ENCODE assay signal across 8 cellular contexts in the genomic region with DNA sequence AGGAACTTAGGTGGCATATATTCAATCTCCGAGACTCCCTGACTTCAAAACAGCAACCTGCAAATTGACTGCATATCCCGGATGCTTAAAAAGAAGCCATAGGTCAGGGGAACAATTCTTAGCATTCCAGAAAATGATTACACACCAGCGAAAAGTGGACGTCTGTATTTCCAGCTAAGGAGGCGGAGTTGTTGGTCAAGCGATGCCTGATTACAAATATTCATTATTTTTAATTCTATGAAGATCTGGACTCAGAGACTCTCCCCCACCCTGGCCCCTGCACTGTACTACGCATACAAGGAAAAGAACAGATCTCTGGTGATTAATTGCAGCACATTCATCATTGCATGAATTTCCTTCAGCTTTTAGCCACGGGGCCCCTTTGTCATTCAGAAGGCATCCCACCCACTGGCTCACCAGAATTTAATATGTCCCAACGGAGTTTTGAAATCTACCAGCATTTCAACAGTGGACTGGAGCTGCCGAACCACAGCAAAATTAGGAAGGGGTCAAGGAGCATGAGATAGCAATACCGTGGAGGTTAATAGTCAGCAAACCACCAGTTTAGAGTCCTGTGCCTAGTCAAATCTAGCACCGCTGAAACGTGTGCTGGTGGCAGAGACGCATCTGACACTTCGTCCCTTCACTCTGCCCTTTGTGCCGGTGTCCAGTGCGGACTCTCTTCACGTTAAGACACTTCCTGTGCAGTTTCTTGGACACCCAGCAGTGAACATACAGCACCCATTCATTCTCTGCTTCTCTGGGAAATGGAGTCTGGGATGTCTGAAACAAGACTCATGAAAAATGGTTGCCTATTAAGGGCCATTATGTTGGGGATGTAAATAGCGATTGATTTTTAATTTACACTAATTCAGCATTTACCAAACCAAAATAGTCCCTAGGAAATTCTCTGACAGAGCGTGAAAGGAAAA. TPM values are rescaled to one million over a fixed set of nuclear protein-coding genes. Genes with fewer than 3 reads are reported as not detected.
DNase-seq lines count a peak whose midpoint lies in the region; ATAC-seq, FAIRE-seq and TF ChIP-seq lines count a peak whose summit lies in the region.
"Not testable (repeated sequence)": the region's sequence is repeated elsewhere in the genome, so short reads cannot be mapped to it uniquely, and the experiment has no call there.

No MANE protein-coding gene starts in this region.

- H3K4me2 ChIP-seq in HepG2 (ENCODE audit: low read depth, low read length) (peak overlapping the region; percentile 49), trophoblast cell (ENCODE audit: low read length) (peak overlapping the region; percentile 42)

- H3K23ac ChIP-seq in trophoblast cell (ENCODE audit: low read length) = not testable (repeated sequence)

- not testable (repeated sequence) for H3K18ac ChIP-seq in trophoblast cell (ENCODE audit: low read length)

- DNase-seq in CD1c-positive myeloid dendritic cell (ENCODE audit: extremely low spot score) (peak; percentile 5), adipocyte (ENCODE audit: low read depth) (peak; percentile 70), ecto neural progenitor cell (ENCODE audit: low spot score) (peak; percentile 34), HepG2 (ENCODE audit: low spot score) (peak; percentile 43), trophoblast cell (peak in 1 of 2 donors; percentile 74)
- DNase-seq in tibial artery = not testable (repeated sequence)

- not testable (repeated sequence) for TF ChIP-seq EP300 in gastroesophageal sphincter (IDR thresholded peaks at IDR 0.05); HepG2 (IDR thresholded peaks at IDR 0.05; ENCODE audit: low read depth in 2 of 2, low read length in 2 of 2); HepG2 (CRISPR knock-in tag; IDR thresholded peaks at IDR 0.05; ENCODE audit: borderline replicate concordance)

- 32 to 39% methylated on average over 6 to 11 of the region's 20 CpGs for WGBS in gastroesophageal sphincter (ENCODE audit: low coverage in 1 of 2), 2 donors
- 29% methylated on average over 15 of the region's 20 CpGs for WGBS in HepG2 (ENCODE audit: low lambda C conversion rate)
- WGBS in trophoblast cell (ENCODE audit: extremely low coverage, insufficient coverage, insufficient read length) = no CpG with 5 or more reads among the region's 20 CpGs

- FAIRE-seq in HepG2 (lab: Jason Lieb, UNC) = peak; percentile 42

- POLR2A ChIA-PET in HepG2 (lab: Yijun Ruan, JAX) = not testable (repeated sequence)

- H4K20me1 ChIP-seq in HepG2 (ENCODE audit: insufficient read depth, low read length) = not testable (repeated sequence)

- intact Hi-C loops in HepG2 (cut with micrococcal nuclease; ENCODE audit: unreplicated experiment) = not testable (repeated sequence)
- intact Hi-C loops in tibial artery (cut with DNase I; ENCODE audit: low total_unique reads) = loop anchor here (10.0 kb wide), 1 partner anchor 53 kb away; no protein-coding TSS in a partner anchor

- CTCF ChIA-PET in HepG2 (lab: Yijun Ruan, JAX; ENCODE audit: low intra/inter-chr PET ratio, low total read pairs) = not testable (repeated sequence)

- H3K9me3 ChIP-seq in HUES48 (ENCODE audit: control insufficient read depth, insufficient read depth, low read length); adipocyte (ENCODE audit: control insufficient read depth, low read length); gastroesophageal sphincter; HepG2 (ENCODE audit: low read length); trophoblast cell (ENCODE audit: insufficient read depth, low read depth, low read length); tibial artery: not testable (repeated sequence)

- peak overlapping the region; percentile 90 for H2BK120ac ChIP-seq in trophoblast cell (ENCODE audit: insufficient read depth, low read length, poor library complexity)

- TF ChIP-seq POLR2A in gastroesophageal sphincter (IDR thresholded peaks at IDR 0.05); HepG2 (IDR thresholded peaks at IDR 0.05; ENCODE audit: insufficient read depth in 1 of 2, low read depth in 2 of 2, low read length in 2 of 2): not testable (repeated sequence)

- H4K91ac ChIP-seq in trophoblast cell (ENCODE audit: low read depth, low read length) = peak overlapping the region; percentile 84

- not testable (repeated sequence) for H3K79me2 ChIP-seq in HepG2 (ENCODE audit: insufficient read depth, low read length); trophoblast cell (ENCODE audit: control insufficient read depth, insufficient read depth, low read length, poor library complexity)

- peak overlapping the region; percentile 87 for H3K27ac ChIP-seq in HUES48 (ENCODE audit: low read depth, low read length)
- peak overlapping the region; percentile 48 to 83 (median 80) for H3K27ac ChIP-seq in gastroesophageal sphincter
- peak overlapping the region; percentile 7 for H3K27ac ChIP-seq in HepG2 (ENCODE audit: extremely low read length, insufficient read depth, low read length)
- H3K27ac ChIP-seq in trophoblast cell (ENCODE audit: low read depth, low read length) = peak overlapping the region; percentile 57
- peak overlapping the region; percentile 60 to 69 for H3K27ac ChIP-seq in tibial artery

- not testable (repeated sequence) for H2AK5ac ChIP-seq in trophoblast cell (ENCODE audit: low read length)

- peaks cover 17% of the 10 kb centered on the region for H3K79me1 ChIP-seq in trophoblast cell (ENCODE audit: low read length)

- H3K4ac ChIP-seq in trophoblast cell (ENCODE audit: low read depth, low read length) = peak overlapping the region; percentile 10

- not testable (repeated sequence) for H3K36me3 ChIP-seq in HUES48 (ENCODE audit: control insufficient read depth, insufficient read depth, low read length); adipocyte (ENCODE audit: control insufficient read depth, insufficient read depth, low read length, severe bottlenecking); gastroesophageal sphincter; HepG2 (replicated peaks in 1 of 2; ENCODE audit: control insufficient read depth in 1 of 2, insufficient read depth in 2 of 2, low read length in 2 of 2); trophoblast cell (ENCODE audit: control insufficient read depth in 1 of 2, insufficient read depth in 2 of 2, low read length in 2 of 2); tibial artery

- peaks cover 37% of the 10 kb centered on the region for H3K4me1 ChIP-seq in HUES48 (ENCODE audit: control insufficient read depth, insufficient read depth, low read length)
- H3K4me1 ChIP-seq in adipocyte (ENCODE audit: control insufficient read depth, insufficient read depth, low read length) = peaks cover 50% of the 10 kb centered on the region
- H3K4me1 ChIP-seq in gastroesophageal sphincter = peaks cover 18 to 100% (median 32%) of the 10 kb centered on the region in 3 donors
- H3K4me1 ChIP-seq in HepG2 (ENCODE audit: insufficient read depth, low read length) = peaks cover 43% of the 10 kb centered on the region
- H3K4me1 ChIP-seq in trophoblast cell (ENCODE audit: control insufficient read depth in 1 of 2, insufficient read depth in 2 of 2, low read length in 2 of 2) = peaks cover 23 to 27% of the 10 kb centered on the region in 2 experiments
- H3K4me1 ChIP-seq in tibial artery = peaks cover 5 to 94% (median 55%) of the 10 kb centered on the region in 4 donors

- peak overlapping the region; percentile 88 for H2BK5ac ChIP-seq in trophoblast cell (ENCODE audit: low read depth, low read length, poor library complexity)

- ATAC-seq in gastroesophageal sphincter (peak; percentile 3), HepG2 (peak; percentile 65)

- not testable (repeated sequence) for H4K12ac ChIP-seq in trophoblast cell (ENCODE audit: low read depth, low read length)

- H2AFZ ChIP-seq in HepG2 (ENCODE audit: low read length); trophoblast cell (ENCODE audit: insufficient read depth, low read length, poor library complexity): not testable (repeated sequence)

- H3K9ac ChIP-seq in HUES48 (ENCODE audit: low read depth, low read length) = 0 out of 2 replicates have a peak overlapping the region, but pooled peaks have one; percentile 38
- peak overlapping the region; percentile 78 for H3K9ac ChIP-seq in adipocyte (ENCODE audit: low read length)
- not testable (repeated sequence) for H3K9ac ChIP-seq in HepG2 (ENCODE audit: insufficient read depth, low read depth, low read length); trophoblast cell (ENCODE audit: low read length)

- H4K8ac ChIP-seq in trophoblast cell (ENCODE audit: low read depth, low read length) = peak overlapping the region; percentile 84

- not testable (repeated sequence) for TF ChIP-seq CTCF in gastroesophageal sphincter (IDR thresholded peaks at IDR 0.05); HepG2 (CRISPR knock-in tag; IDR thresholded peaks at IDR 0.05); tibial artery (IDR thresholded peaks at IDR 0.05)

- TF ChIP-seq RAD21 in HepG2 (CRISPR knock-in tag; IDR thresholded peaks at IDR 0.05) = not testable (repeated sequence)

- H3K27me3 ChIP-seq in HUES48 (ENCODE audit: control insufficient read depth, insufficient read depth, low read length); adipocyte (replicated peaks; ENCODE audit: control insufficient read depth, insufficient read depth, low read length); gastroesophageal sphincter; HepG2 (ENCODE audit: control insufficient read depth in 1 of 2, insufficient read depth in 2 of 2, low read length in 2 of 2); trophoblast cell (ENCODE audit: insufficient read depth, low read length); tibial artery: not testable (repeated sequence)

- H3K14ac ChIP-seq in trophoblast cell (ENCODE audit: low read length) = peak overlapping the region; percentile 77

- not testable (repeated sequence) for BruUV-seq in HepG2 (replicated peaks; lab: Mats Ljungman, UMichigan)

- H2BK12ac ChIP-seq in trophoblast cell (ENCODE audit: low read length) = peak overlapping the region; percentile 77

- in situ Hi-C loops in HepG2 (cut with HindIII; ENCODE audit: extremely low pct_ligation_motif_present, low pct_unique_long_range_greater_than_20kb) = not testable (repeated sequence)

- peak overlapping the region; percentile 23; the same call in 1 of the 2 replicates for H3K4me3 ChIP-seq in HUES48 (ENCODE audit: low read depth, low read length)
- H3K4me3 ChIP-seq in adipocyte (ENCODE audit: low read length) = peak overlapping the region; percentile 57
- H3K4me3 ChIP-seq in gastroesophageal sphincter; trophoblast cell (ENCODE audit: low read depth, low read length); tibial artery: not testable (repeated sequence)
- peak overlapping the region in 1 of 3 experiments; percentile 16; a peak in 1 of 6 replicates for H3K4me3 ChIP-seq in HepG2 (replicated peaks in 1 of 3; ENCODE audit: insufficient read depth in 1 of 3, low read depth in 2 of 3, low read length in 3 of 3)

RNA-seq across cellular contexts. Expression of a gene that starts 46.8 kb away (rescaled TPM):
- 1,000 to 10,000 TPM in 2 of 4 donors, 100 to 1,000 TPM in 2; 585 to 1,262 (median 942) TPM for total RNA-seq in gastroesophageal sphincter
- total RNA-seq in HepG2 (2016; rRNA removed; fragmentation: Illumina TruSeq; extraction: Trizol) = 4.8 and 12.1 TPM in 2 replicates
- 0.97 and 1.0 TPM in 2 replicates for total RNA-seq in HepG2 (2016; cell fraction: cytosol; rRNA removed; fragmentation: Illumina TruSeq; extraction: Trizol; ENCODE audit: low read depth)
- 3.3 and 10.0 TPM in 2 replicates for total RNA-seq in HepG2 (2016; cell fraction: insoluble cytoplasmic fraction; rRNA removed; fragmentation: Illumina TruSeq; extraction: Trizol)
- total RNA-seq in HepG2 (2016; cell fraction: membrane; rRNA removed; fragmentation: Illumina TruSeq; extraction: Trizol) = 1.7 and 3.2 TPM in 2 replicates
- total RNA-seq in HepG2 (2016; cell fraction: nucleus; rRNA removed; fragmentation: Illumina TruSeq; extraction: Trizol) = 20.3 and 24.1 TPM in 2 replicates
- 3.8 and 3.9 TPM in 2 replicates for polyA plus RNA-seq in HepG2 (2011; rRNA removed)
- 2.1 and 2.3 TPM in 2 replicates for polyA plus RNA-seq in HepG2 (2011; cell fraction: cytosol; rRNA removed)
- 14.8 and 16.4 TPM in 2 replicates for polyA plus RNA-seq in HepG2 (2011; cell fraction: nucleus; rRNA removed)
- 4.0 and 4.8 TPM in 2 replicates for polyA plus RNA-seq in HepG2 (2012)
- polyA plus RNA-seq in HepG2 (2016; cell fraction: cytosol; fragmentation: Illumina TruSeq; extraction: Trizol; ENCODE audit: low read depth) = 0.19 and 0.84 TPM in 2 replicates
- polyA plus RNA-seq in HepG2 (2016; cell fraction: insoluble cytoplasmic fraction; fragmentation: Illumina TruSeq; extraction: Trizol; ENCODE audit: low read depth) = 2.5 and 3.2 TPM in 2 replicates
- 0.45 and 0.66 TPM in 2 replicates for polyA plus RNA-seq in HepG2 (2016; cell fraction: membrane; fragmentation: Illumina TruSeq; extraction: Trizol; ENCODE audit: low read depth)
- polyA plus RNA-seq in HepG2 (2016; cell fraction: nucleus; fragmentation: Illumina TruSeq; extraction: Trizol; ENCODE audit: insufficient read depth, low read depth) = 13.7 TPM in 2 replicates
- 7.7 and 11.4 TPM in 2 replicates for polyA minus RNA-seq in HepG2 (2011; rRNA and poly(A)+ RNA removed; ENCODE audit: low replicate concordance)
- 4.8 and 7.2 TPM in 2 replicates for polyA minus RNA-seq in HepG2 (2011; cell fraction: cytosol; rRNA and poly(A)+ RNA removed)
- 30.3 and 30.4 TPM in 2 replicates for polyA minus RNA-seq in HepG2 (2011; cell fraction: nucleus; rRNA and poly(A)+ RNA removed)
- polyA plus RNA-seq in trophoblast cell (2013) = 25.1 and 25.3 TPM in 2 replicates

Comparison
In these comparisons a context has a peak if more than half of its experiments do, and no peak if none do; other contexts are left out.
1. H3K27ac ChIP-seq: peak in every context shown above with its lines; median percentile 87 in HUES48; 80 in gastroesophageal sphincter; 64 in tibial artery; 57 in trophoblast cell; 7 in HepG2.
2. RNA of a gene that starts 46.8 kb away (total RNA-seq): 585 to 1,262 TPM in gastroesophageal sphincter; 0.97 to 24.1 TPM in HepG2; every median in the first group is over 10 times any median in the second.